In the genomic region with DNA sequence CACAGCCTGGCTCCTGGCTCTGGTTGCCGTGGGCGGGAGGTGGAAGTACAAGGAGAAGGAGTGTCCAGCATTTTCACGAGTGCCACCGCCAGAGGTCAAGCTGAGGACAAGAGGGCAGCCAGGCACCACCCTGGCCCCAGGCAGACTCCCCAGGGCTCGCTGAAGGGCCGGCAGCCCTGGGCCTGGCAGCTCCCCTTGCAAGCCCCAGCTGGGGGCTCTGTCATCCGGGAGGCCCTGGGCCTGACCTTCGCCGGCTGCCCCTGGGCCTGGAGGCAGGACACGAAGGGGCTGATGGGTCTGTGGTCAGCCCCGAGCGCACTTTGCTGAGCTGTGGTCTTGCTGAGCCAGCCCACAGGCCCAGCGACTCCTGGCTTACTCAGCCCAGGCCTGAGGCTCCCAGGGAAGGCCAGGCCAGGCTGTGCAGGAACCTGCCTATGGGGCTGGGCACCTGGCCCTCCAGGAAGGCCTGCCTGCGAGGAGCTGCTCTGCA, we compare ENCODE assay signal across 1 cellular context.
TF ChIP-seq lines count a peak whose summit lies in the region.

No MANE protein-coding gene starts in this region.

TF ChIP-seq in HepG2, 621 proteins besides CTCF, POLR2A, EP300 and RAD21 (continued from another document and continues in another):
- TF ChIP-seq, protein P1, sequence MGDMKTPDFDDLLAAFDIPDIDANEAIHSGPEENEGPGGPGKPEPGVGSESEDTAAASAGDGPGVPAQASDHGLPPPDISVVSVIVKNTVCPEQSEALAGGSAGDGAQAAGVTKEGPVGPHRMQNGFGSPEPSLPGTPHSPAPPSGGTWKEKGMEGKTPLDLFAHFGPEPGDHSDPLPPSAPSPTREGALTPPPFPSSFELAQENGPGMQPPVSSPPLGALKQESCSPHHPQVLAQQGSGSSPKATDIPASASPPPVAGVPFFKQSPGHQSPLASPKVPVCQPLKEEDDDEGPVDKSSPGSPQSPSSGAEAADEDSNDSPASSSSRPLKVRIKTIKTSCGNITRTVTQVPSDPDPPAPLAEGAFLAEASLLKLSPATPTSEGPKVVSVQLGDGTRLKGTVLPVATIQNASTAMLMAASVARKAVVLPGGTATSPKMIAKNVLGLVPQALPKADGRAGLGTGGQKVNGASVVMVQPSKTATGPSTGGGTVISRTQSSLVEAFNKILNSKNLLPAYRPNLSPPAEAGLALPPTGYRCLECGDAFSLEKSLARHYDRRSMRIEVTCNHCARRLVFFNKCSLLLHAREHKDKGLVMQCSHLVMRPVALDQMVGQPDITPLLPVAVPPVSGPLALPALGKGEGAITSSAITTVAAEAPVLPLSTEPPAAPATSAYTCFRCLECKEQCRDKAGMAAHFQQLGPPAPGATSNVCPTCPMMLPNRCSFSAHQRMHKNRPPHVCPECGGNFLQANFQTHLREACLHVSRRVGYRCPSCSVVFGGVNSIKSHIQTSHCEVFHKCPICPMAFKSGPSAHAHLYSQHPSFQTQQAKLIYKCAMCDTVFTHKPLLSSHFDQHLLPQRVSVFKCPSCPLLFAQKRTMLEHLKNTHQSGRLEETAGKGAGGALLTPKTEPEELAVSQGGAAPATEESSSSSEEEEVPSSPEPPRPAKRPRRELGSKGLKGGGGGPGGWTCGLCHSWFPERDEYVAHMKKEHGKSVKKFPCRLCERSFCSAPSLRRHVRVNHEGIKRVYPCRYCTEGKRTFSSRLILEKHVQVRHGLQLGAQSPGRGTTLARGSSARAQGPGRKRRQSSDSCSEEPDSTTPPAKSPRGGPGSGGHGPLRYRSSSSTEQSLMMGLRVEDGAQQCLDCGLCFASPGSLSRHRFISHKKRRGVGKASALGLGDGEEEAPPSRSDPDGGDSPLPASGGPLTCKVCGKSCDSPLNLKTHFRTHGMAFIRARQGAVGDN (CRISPR knock-in tag; IDR thresholded peaks at IDR 0.05) = peak; percentile 80
- TF ChIP-seq ZNF292 (CRISPR knock-in tag; IDR thresholded peaks at IDR 0.05; ENCODE audit: borderline replicate concordance, low read depth) (no peak), ZNF597 (CRISPR knock-in tag; IDR thresholded peaks at IDR 0.05) (no peak), NFE2L2 (IDR thresholded peaks at IDR 0.05; ENCODE audit: low read length) (no peak), ZNF800 (CRISPR knock-in tag; IDR thresholded peaks at IDR 0.05) (peak; percentile 70; the same call in 1 of the 2 replicates), MEF2D (CRISPR knock-in tag; IDR thresholded peaks at IDR 0.05) (no peak), NFE2L1 (CRISPR knock-in tag; IDR thresholded peaks at IDR 0.05; ENCODE audit: borderline replicate concordance) (no peak), STAG1 (CRISPR knock-in tag; IDR thresholded peaks at IDR 0.05) (no peak), TCF12 (IDR thresholded peaks at IDR 0.05) (no peak), TCF12 (CRISPR knock-in tag; IDR thresholded peaks at IDR 0.05) (no peak), ZNF761 (CRISPR knock-in tag; conservative IDR thresholded peaks at IDR 0.05) (no peak), KDM5B (CRISPR knock-in tag; IDR thresholded peaks at IDR 0.05; ENCODE audit: borderline replicate concordance) (no peak; the same call in 1 of the 2 replicates), RNF2 (conservative IDR thresholded peaks at IDR 0.05; ENCODE audit: low read depth) (no peak), SSRP1 (CRISPR knock-in tag; IDR thresholded peaks at IDR 0.05) (no peak), ZMYM2 (CRISPR knock-in tag; IDR thresholded peaks at IDR 0.05) (no peak), ARID3A (IDR thresholded peaks at IDR 0.05; ENCODE audit: low read depth, low read length) (no peak), KAT2B (IDR thresholded peaks at IDR 0.05; ENCODE audit: borderline replicate concordance, low read depth, low read length) (no peak), MAZ (IDR thresholded peaks at IDR 0.05; ENCODE audit: borderline replicate concordance, low read depth, low read length) (no peak), MAZ (CRISPR knock-in tag; IDR thresholded peaks at IDR 0.05; ENCODE audit: low read depth) (no peak), PRMT3 (CRISPR knock-in tag; IDR thresholded peaks at IDR 0.05; ENCODE audit: borderline replicate concordance, low read depth) (no peak), ZFX (CRISPR knock-in tag; IDR thresholded peaks at IDR 0.05; ENCODE audit: low read depth) (peak; percentile 84), TRIM24 (CRISPR knock-in tag; IDR thresholded peaks at IDR 0.05) (no peak), CAMTA2 (CRISPR knock-in tag; IDR thresholded peaks at IDR 0.05; ENCODE audit: borderline replicate concordance) (0 out of 2 replicates have a peak, but pooled peaks have one; percentile 20), ZMYM4 (CRISPR knock-in tag; IDR thresholded peaks at IDR 0.05) (no peak), ZNF44 (CRISPR knock-in tag; IDR thresholded peaks at IDR 0.05) (no peak), ZFP36L2 (CRISPR knock-in tag; IDR thresholded peaks at IDR 0.05) (no peak), SRY (CRISPR knock-in tag; IDR thresholded peaks at IDR 0.05) (no peak), MYNN (CRISPR knock-in tag; IDR thresholded peaks at IDR 0.05; ENCODE audit: low read depth) (no peak), NR3C1 (CRISPR knock-in tag; IDR thresholded peaks at IDR 0.05) (no peak), ZNF709 (CRISPR knock-in tag; IDR thresholded peaks at IDR 0.05) (no peak; the same call in 1 of the 2 replicates), SOX5 (CRISPR knock-in tag; IDR thresholded peaks at IDR 0.05; ENCODE audit: borderline replicate concordance) (no peak), ZNF672 (CRISPR knock-in tag; IDR thresholded peaks at IDR 0.05) (no peak), ZNF75D (CRISPR knock-in tag; IDR thresholded peaks at IDR 0.05; ENCODE audit: borderline replicate concordance) (no peak), SMYD3 (CRISPR knock-in tag; IDR thresholded peaks at IDR 0.05) (no peak), HNF1A (IDR thresholded peaks at IDR 0.05; ENCODE audit: low read depth) (no peak), HNF1A (CRISPR knock-in tag; IDR thresholded peaks at IDR 0.05; ENCODE audit: borderline replicate concordance) (no peak), ZNF30 (CRISPR knock-in tag; IDR thresholded peaks at IDR 0.05) (no peak), SMAD9 (CRISPR knock-in tag; IDR thresholded peaks at IDR 0.05) (no peak), NONO (IDR thresholded peaks at IDR 0.05) (no peak), NONO (CRISPR knock-in tag; conservative IDR thresholded peaks at IDR 0.05) (no peak), ZNF747 (CRISPR knock-in tag; IDR thresholded peaks at IDR 0.05; ENCODE audit: borderline replicate concordance) (no peak), ELF1 (CRISPR knock-in tag; IDR thresholded peaks at IDR 0.05) (no peak), ZC3H13 (CRISPR knock-in tag; IDR thresholded peaks at IDR 0.05) (no peak; the same call in 1 of the 2 replicates), KLF11 (CRISPR knock-in tag; IDR thresholded peaks at IDR 0.05) (no peak), ZNF33B (CRISPR knock-in tag; IDR thresholded peaks at IDR 0.05) (no peak), KDM1A (CRISPR knock-in tag; IDR thresholded peaks at IDR 0.05) (no peak), NCOA5 (CRISPR knock-in tag; IDR thresholded peaks at IDR 0.05) (no peak), ZFY (CRISPR knock-in tag; IDR thresholded peaks at IDR 0.05) (peak; percentile 81), ZBTB1 (CRISPR knock-in tag; IDR thresholded peaks at IDR 0.05; ENCODE audit: borderline replicate concordance) (no peak), ZNF317 (CRISPR knock-in tag; IDR thresholded peaks at IDR 0.05) (no peak)
- TF ChIP-seq, protein P2, sequence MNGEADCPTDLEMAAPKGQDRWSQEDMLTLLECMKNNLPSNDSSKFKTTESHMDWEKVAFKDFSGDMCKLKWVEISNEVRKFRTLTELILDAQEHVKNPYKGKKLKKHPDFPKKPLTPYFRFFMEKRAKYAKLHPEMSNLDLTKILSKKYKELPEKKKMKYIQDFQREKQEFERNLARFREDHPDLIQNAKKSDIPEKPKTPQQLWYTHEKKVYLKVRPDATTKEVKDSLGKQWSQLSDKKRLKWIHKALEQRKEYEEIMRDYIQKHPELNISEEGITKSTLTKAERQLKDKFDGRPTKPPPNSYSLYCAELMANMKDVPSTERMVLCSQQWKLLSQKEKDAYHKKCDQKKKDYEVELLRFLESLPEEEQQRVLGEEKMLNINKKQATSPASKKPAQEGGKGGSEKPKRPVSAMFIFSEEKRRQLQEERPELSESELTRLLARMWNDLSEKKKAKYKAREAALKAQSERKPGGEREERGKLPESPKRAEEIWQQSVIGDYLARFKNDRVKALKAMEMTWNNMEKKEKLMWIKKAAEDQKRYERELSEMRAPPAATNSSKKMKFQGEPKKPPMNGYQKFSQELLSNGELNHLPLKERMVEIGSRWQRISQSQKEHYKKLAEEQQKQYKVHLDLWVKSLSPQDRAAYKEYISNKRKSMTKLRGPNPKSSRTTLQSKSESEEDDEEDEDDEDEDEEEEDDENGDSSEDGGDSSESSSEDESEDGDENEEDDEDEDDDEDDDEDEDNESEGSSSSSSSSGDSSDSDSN (CRISPR knock-in tag; IDR thresholded peaks at IDR 0.05) = peak; percentile 44; the same call in 1 of the 2 replicates
- TF ChIP-seq, protein P3, sequence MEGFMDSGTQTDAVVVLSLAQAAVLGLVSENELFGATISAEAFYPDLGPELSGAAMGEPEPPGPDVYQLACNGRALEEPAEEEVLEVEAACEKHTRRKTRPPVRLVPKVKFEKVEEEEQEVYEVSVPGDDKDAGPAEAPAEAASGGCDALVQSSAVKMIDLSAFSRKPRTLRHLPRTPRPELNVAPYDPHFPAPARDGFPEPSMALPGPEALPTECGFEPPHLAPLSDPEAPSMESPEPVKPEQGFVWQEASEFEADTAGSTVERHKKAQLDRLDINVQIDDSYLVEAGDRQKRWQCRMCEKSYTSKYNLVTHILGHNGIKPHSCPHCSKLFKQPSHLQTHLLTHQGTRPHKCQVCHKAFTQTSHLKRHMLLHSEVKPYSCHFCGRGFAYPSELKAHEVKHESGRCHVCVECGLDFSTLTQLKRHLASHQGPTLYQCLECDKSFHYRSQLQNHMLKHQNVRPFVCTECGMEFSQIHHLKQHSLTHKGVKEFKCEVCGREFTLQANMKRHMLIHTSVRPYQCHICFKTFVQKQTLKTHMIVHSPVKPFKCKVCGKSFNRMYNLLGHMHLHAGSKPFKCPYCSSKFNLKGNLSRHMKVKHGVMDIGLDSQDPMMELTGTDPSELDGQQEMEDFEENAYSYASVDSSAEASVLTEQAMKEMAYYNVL (CRISPR knock-in tag; IDR thresholded peaks at IDR 0.05; ENCODE audit: borderline replicate concordance) = no peak
